Comparison of ENCODE assay signal across 14 cellular contexts in genomic region chr4:5791654-5792053, GRCh38.
DNase-seq lines count a peak whose midpoint lies in the region; ATAC-seq and TF ChIP-seq lines count a peak whose summit lies in the region.
"Had no signal": no experiment of that assay in that cellular context is flagged by ENCODE, and none has a peak within 500 bp of the region (broad histone marks: within the 10 kb centered on the region; RNA-seq: fewer than 3 reads in every experiment).

No MANE protein-coding gene starts in this region.

- H3K9ac ChIP-seq in H9 (ENCODE audit: extremely low read depth, insufficient read length, low read length): no peak overlapping the region

- H3K9me3 Mint-ChIP-seq in H9 (peaks cover 0 to 3% of the 10 kb centered on the region in 2 experiments; a peak in 1 of 5 replicates), chondrocyte (ENCODE audit: low read depth) (no peaks in the 10 kb centered on the region)
- H3K9me3 Mint-ChIP-seq in activated CD8-positive, alpha-beta memory T cell treated with anti-CD3 and anti-CD28 coated beads, Interleukin-2, amount 10 ng/mL, durations not matched to agents 7 days and 5 days (ENCODE audit: low read depth): no peaks in the 10 kb centered on the region
- H3K9me3 Mint-ChIP-seq: CD4-positive, alpha-beta T cell had no signal

- H3K9me3 ChIP-seq in H9 (ENCODE audit: control insufficient read depth, low read depth, low read length) (no peaks in the 10 kb centered on the region), spleen (peaks cover 0 to 9% (median 0%) of the 10 kb centered on the region in 8 donors)

- H4K91ac ChIP-seq in H9 (ENCODE audit: insufficient read length, low read depth, low read length): no peak overlapping the region

- H3K4me1 ChIP-seq in H9 (ENCODE audit: insufficient read depth, low read length) (no peaks in the 10 kb centered on the region), spleen (no peaks in the 10 kb centered on the region)

- no CpG with 5 or more reads among the region's 3 CpGs for WGBS in H9 (ENCODE audit: extremely low coverage, insufficient read length, low lambda C conversion rate)
- WGBS in spleen, 5 donors: 65 to 88% (median 79%) methylated on average over 3 of the region's 3 CpGs

- no peak overlapping the region for H3K27ac ChIP-seq in H9 (ENCODE audit: insufficient read length, low read depth, low read length)
- no peak overlapping the region for H3K27ac ChIP-seq in spleen
- H3K27ac ChIP-seq: HL-60 had no signal

- DNase-seq in H9 (peak; percentile 4), chondrocyte (ENCODE audit: low spot score) (peak; percentile 36), mesenteric fat pad (ENCODE audit: low spot score) (peak; percentile 79), spleen (peak; percentile 33)
- DNase-seq in activated CD8-positive, alpha-beta memory T cell treated with anti-CD3 and anti-CD28 coated beads, Interleukin-2, amount 10 ng/mL, durations not matched to agents 7 days and 5 days: no peak
- DNase-seq: C1 segment of cervical spinal cord; Calu3; CD4-positive, alpha-beta T cell; DMS 273 treated with DMSO at 0.1 percent for 48 hours had no signal

- intact Hi-C loops in spleen (cut with DNase I; ENCODE audit: low total_unique reads): no loop called here

- H3K79me1 ChIP-seq in H9 (ENCODE audit: insufficient read depth, low read depth, low read length, poor library complexity, severe bottlenecking): no peaks in the 10 kb centered on the region

- ATAC-seq in GM18873 (IDR thresholded peaks at IDR 0.05; ENCODE audit: low FRiP score, unreplicated experiment) (no peak), GM19455 (IDR thresholded peaks at IDR 0.05; ENCODE audit: unreplicated experiment) (no peak)
- ATAC-seq in activated CD8-positive, alpha-beta memory T cell treated with anti-CD3 and anti-CD28 coated beads, Interleukin-2, amount 10 ng/mL, durations not matched to agents 7 days and 5 days: no peak
- ATAC-seq: GM12878 had no signal

- no peak overlapping the region for H3K4ac ChIP-seq in H9 (ENCODE audit: low read depth, low read length)

- 0 out of 4 replicates have a peak, but pooled peaks cover 0 to 3% of the 10 kb centered on the region in 2 experiments for H3K4me1 Mint-ChIP-seq in H9
- no peaks in the 10 kb centered on the region for H3K4me1 Mint-ChIP-seq in chondrocyte (ENCODE audit: low read depth)
- no peaks in the 10 kb centered on the region for H3K4me1 Mint-ChIP-seq in activated CD8-positive, alpha-beta memory T cell treated with anti-CD3 and anti-CD28 coated beads, Interleukin-2, amount 10 ng/mL, durations not matched to agents 7 days and 5 days
- H3K4me1 Mint-ChIP-seq: B cell had no signal

- no peaks in the 10 kb centered on the region for H4K20me1 ChIP-seq in H9 (ENCODE audit: control insufficient read depth, insufficient read depth, insufficient read length)

- no peak overlapping the region for H2AK5ac ChIP-seq in H9 (ENCODE audit: insufficient read length, low read length)

- no peak overlapping the region for H3K23ac ChIP-seq in H9 (ENCODE audit: insufficient read length, low read depth, low read length)

- H3K4me3 Mint-ChIP-seq in H9 (no peak overlapping the region), chondrocyte (ENCODE audit: unreplicated experiment) (no peak overlapping the region)
- no peak overlapping the region for H3K4me3 Mint-ChIP-seq in activated CD8-positive, alpha-beta memory T cell treated with anti-CD3 and anti-CD28 coated beads, Interleukin-2, amount 10 ng/mL, durations not matched to agents 7 days and 5 days
- H3K4me3 Mint-ChIP-seq: B cell; CD4-positive, alpha-beta T cell had no signal

- no peak overlapping the region for H2BK5ac ChIP-seq in H9 (ENCODE audit: insufficient read length, low read length)

- no peak overlapping the region for H4K5ac ChIP-seq in H9 (ENCODE audit: insufficient read length, low read depth, low read length)

- no peak overlapping the region for H2BK12ac ChIP-seq in H9 (ENCODE audit: insufficient read length, low read depth, low read length)

- H3K27ac Mint-ChIP-seq in H9: peak overlapping the region in 2 of 3 experiments; percentile 21 to 45; a peak in 2 of 7 replicates
- no peak overlapping the region for H3K27ac Mint-ChIP-seq in chondrocyte (ENCODE audit: unreplicated experiment)
- H3K27ac Mint-ChIP-seq in activated CD8-positive, alpha-beta memory T cell treated with anti-CD3 and anti-CD28 coated beads, Interleukin-2, amount 10 ng/mL, durations not matched to agents 7 days and 5 days: no peak overlapping the region
- H3K27ac Mint-ChIP-seq: B cell; CD4-positive, alpha-beta T cell had no signal

- H3K23me2 ChIP-seq in H9 (ENCODE audit: insufficient read length, low read depth, low read length, poor library complexity, severe bottlenecking): no peaks in the 10 kb centered on the region

- H3K27me3 ChIP-seq in H9 (ENCODE audit: insufficient read depth, low read length) (no peaks in the 10 kb centered on the region), spleen (replicated peaks in 1 of 7) (no peaks in the 10 kb centered on the region)

- H3K36me3 ChIP-seq in spleen: peaks cover 0 to 9% (median 0%) of the 10 kb centered on the region in 6 donors

- CTCF ChIA-PET in activated CD8-positive, alpha-beta memory T cell treated with anti-CD3 and anti-CD28 coated beads, Interleukin-2, amount 10 ng/mL, durations not matched to agents 7 days and 5 days (lab: Charles Lee): no interaction called here

- H3K4me3 ChIP-seq in spleen: no peak overlapping the region
- H3K4me3 ChIP-seq: GM12878 had no signal

- peaks cover 26 to 34% (median 28%) of the 10 kb centered on the region in 3 experiments; a peak in 6 of 7 replicates for H3K36me3 Mint-ChIP-seq in H9 (ENCODE audit: insufficient read depth in 1 of 3, low read depth in 3 of 3)
- H3K36me3 Mint-ChIP-seq in chondrocyte (ENCODE audit: low read depth): peaks cover 35% of the 10 kb centered on the region
- no peaks in the 10 kb centered on the region for H3K36me3 Mint-ChIP-seq in activated CD8-positive, alpha-beta memory T cell treated with anti-CD3 and anti-CD28 coated beads, Interleukin-2, amount 10 ng/mL, durations not matched to agents 7 days and 5 days

- no peak overlapping the region for H2BK20ac ChIP-seq in H9 (ENCODE audit: low read depth, low read length, poor library complexity, severe bottlenecking)

- no peak for TF ChIP-seq POLR2A in spleen (IDR thresholded peaks at IDR 0.05)

- no peak overlapping the region for H2BK15ac ChIP-seq in H9 (ENCODE audit: low read depth, low read length)

- no peak overlapping the region for H4K8ac ChIP-seq in H9 (replicated peaks; ENCODE audit: insufficient read length, low read depth, low read length)

- H2AFZ ChIP-seq in H9 (ENCODE audit: low read length): no peak overlapping the region

- no peak overlapping the region for H3K14ac ChIP-seq in H9 (ENCODE audit: insufficient read depth, low read length)

- H3K79me2 ChIP-seq in H9 (ENCODE audit: insufficient read depth, low read length): no peaks in the 10 kb centered on the region

- no peak overlapping the region for H3K56ac ChIP-seq in H9 (ENCODE audit: insufficient read length, low read depth, low read length)

- no peak overlapping the region for H3K4me2 ChIP-seq in H9 (ENCODE audit: insufficient read depth, insufficient read length, low read length)

- no peak overlapping the region for H3K18ac ChIP-seq in H9 (ENCODE audit: insufficient read length, low read depth, low read length)

- TF ChIP-seq CTCF in H9 (conservative IDR thresholded peaks at IDR 0.05) (no peak), chondrocyte (IDR thresholded peaks at IDR 0.05) (no peak), spleen (IDR thresholded peaks at IDR 0.05 in 8 of 11, conservative IDR thresholded peaks at IDR 0.05 in 3 of 11) (no peak)

- no peak overlapping the region for H3T11ph ChIP-seq in H9 (ENCODE audit: low read length)

- no peaks in the 10 kb centered on the region for H3K27me3 Mint-ChIP-seq in H9 (ENCODE audit: low read depth)
- H3K27me3 Mint-ChIP-seq in chondrocyte (ENCODE audit: low read depth): no peaks in the 10 kb centered on the region
- no peaks in the 10 kb centered on the region for H3K27me3 Mint-ChIP-seq in activated CD8-positive, alpha-beta memory T cell treated with anti-CD3 and anti-CD28 coated beads, Interleukin-2, amount 10 ng/mL, durations not matched to agents 7 days and 5 days
- H3K27me3 Mint-ChIP-seq: B cell; CD4-positive, alpha-beta T cell had no signal

- H2BK120ac ChIP-seq in H9 (ENCODE audit: low read depth, low read length, poor library complexity, severe bottlenecking): no peak overlapping the region

Comparison
In these comparisons a context has a peak if more than half of its experiments do, and no peak if none do; other contexts are left out.
1. H3K27ac Mint-ChIP-seq: peak in H9 (2 of 3); none in chondrocyte (single experiment) and activated CD8-positive, alpha-beta memory T cell treated with anti-CD3 and anti-CD28 coated beads, Interleukin-2, amount 10 ng/mL, durations not matched to agents 7 days and 5 days (single experiment).